In the genomic region with DNA sequence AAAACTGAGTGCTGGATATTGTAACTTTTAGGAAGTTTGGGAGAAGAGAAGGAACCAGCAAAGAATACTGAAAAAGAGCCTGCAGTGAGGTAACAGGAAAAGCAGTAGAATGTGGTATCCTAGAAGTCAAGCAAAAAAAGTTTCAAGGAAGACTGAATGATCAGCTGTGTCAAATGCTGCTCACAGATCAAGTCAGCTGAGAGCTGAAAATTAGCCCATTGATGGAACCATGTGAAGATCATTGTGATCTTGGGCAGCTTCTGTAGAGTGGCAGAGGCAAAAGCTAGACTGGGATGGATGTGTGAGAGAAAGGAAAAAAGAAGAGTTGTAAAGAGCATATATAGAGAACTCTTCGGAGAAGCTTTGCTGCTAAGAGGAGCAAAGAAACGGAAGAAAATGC, we compare ENCODE assay signal across 1 cellular context.
TF ChIP-seq lines count a peak whose summit lies in the region.

No MANE protein-coding gene starts in this region.

TF ChIP-seq in endothelial cell of umbilical vein, 7 proteins besides CTCF, POLR2A, EP300 and RAD21:
- TF ChIP-seq POLR2AphosphoS5 (IDR thresholded peaks at IDR 0.05; ENCODE audit: insufficient read depth, low read depth, low read length) (no peak), JUN (IDR thresholded peaks at IDR 0.05; ENCODE audit: borderline replicate concordance, insufficient read depth, insufficient read length, low read depth) (no peak), EZH2 (IDR thresholded peaks at IDR 0.05; ENCODE audit: borderline replicate concordance, low read depth, low read length, severe bottlenecking) (no peak), FOS (IDR thresholded peaks at IDR 0.05; ENCODE audit: borderline replicate concordance, insufficient read depth, low read length) (no peak), MYC (IDR thresholded peaks at IDR 0.05; ENCODE audit: low read depth, low read length) (no peak), GATA2 (IDR thresholded peaks at IDR 0.05; ENCODE audit: insufficient read depth, insufficient read length, low read depth, low read length) (no peak)
- TF ChIP-seq, protein P1, sequence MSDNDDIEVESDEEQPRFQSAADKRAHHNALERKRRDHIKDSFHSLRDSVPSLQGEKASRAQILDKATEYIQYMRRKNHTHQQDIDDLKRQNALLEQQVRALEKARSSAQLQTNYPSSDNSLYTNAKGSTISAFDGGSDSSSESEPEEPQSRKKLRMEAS (IDR thresholded peaks at IDR 0.05; ENCODE audit: insufficient read depth, insufficient read length), result no peak
TF ChIP-seq in endothelial cell of umbilical vein: peak in this region for 0.
